1 cellular context compared by ENCODE assay signal in the genomic region with DNA sequence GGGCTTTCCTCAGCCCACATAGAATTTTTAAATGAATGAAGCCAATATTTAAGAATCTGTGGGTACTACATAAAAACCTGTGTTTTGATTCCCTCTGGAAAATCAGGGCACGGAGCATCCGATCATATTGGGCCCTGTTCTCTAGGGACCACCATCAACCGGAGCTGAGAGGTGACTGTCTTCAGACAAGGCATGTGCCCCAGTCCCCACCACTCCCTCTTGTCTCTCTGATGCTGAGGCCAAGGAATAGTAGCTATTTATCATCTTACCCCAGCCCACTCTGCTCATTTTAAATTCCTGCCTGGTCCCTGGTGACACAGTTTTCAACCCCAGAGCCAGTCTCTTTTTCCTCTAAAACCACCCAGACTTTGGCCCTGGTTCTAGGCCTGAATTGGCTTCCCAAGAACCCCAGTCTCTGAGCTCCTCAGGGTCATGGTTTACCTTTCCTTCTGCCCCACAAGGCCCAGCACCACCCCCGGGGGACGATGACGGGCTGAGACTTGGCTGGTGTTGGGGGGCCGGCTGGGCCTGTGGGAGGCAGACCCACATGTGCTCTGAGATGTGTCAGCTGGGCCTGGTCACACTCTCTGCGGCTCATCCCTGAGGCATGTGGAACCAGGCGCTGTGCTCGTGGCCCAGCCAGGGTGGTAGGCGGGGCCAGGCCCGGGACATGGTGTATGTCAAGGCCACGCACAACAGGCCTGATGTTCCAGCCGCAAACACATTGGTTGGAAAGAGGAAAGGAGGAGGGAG.
TF ChIP-seq lines count a peak whose summit lies in the region.

No MANE protein-coding gene starts in this region.

TF ChIP-seq in HepG2, 621 proteins besides CTCF, POLR2A, EP300 and RAD21 (continued from another document and continues in another):
- TF ChIP-seq, protein P1, sequence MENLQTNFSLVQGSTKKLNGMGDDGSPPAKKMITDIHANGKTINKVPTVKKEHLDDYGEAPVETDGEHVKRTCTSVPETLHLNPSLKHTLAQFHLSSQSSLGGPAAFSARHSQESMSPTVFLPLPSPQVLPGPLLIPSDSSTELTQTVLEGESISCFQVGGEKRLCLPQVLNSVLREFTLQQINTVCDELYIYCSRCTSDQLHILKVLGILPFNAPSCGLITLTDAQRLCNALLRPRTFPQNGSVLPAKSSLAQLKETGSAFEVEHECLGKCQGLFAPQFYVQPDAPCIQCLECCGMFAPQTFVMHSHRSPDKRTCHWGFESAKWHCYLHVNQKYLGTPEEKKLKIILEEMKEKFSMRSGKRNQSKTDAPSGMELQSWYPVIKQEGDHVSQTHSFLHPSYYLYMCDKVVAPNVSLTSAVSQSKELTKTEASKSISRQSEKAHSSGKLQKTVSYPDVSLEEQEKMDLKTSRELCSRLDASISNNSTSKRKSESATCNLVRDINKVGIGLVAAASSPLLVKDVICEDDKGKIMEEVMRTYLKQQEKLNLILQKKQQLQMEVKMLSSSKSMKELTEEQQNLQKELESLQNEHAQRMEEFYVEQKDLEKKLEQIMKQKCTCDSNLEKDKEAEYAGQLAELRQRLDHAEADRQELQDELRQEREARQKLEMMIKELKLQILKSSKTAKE (CRISPR knock-in tag; IDR thresholded peaks at IDR 0.05; ENCODE audit: borderline replicate concordance): peak; percentile 96
- TF ChIP-seq, protein P2, sequence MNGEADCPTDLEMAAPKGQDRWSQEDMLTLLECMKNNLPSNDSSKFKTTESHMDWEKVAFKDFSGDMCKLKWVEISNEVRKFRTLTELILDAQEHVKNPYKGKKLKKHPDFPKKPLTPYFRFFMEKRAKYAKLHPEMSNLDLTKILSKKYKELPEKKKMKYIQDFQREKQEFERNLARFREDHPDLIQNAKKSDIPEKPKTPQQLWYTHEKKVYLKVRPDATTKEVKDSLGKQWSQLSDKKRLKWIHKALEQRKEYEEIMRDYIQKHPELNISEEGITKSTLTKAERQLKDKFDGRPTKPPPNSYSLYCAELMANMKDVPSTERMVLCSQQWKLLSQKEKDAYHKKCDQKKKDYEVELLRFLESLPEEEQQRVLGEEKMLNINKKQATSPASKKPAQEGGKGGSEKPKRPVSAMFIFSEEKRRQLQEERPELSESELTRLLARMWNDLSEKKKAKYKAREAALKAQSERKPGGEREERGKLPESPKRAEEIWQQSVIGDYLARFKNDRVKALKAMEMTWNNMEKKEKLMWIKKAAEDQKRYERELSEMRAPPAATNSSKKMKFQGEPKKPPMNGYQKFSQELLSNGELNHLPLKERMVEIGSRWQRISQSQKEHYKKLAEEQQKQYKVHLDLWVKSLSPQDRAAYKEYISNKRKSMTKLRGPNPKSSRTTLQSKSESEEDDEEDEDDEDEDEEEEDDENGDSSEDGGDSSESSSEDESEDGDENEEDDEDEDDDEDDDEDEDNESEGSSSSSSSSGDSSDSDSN (CRISPR knock-in tag; IDR thresholded peaks at IDR 0.05): peak; percentile 92
- TF ChIP-seq ZNF234 (CRISPR knock-in tag; conservative IDR thresholded peaks at IDR 0.05) (0 out of 2 replicates have a peak, but pooled peaks have one; percentile 23), GZF1 (CRISPR knock-in tag; IDR thresholded peaks at IDR 0.05) (peak; percentile 94; the same call in 1 of the 2 replicates), ZBTB3 (CRISPR knock-in tag; IDR thresholded peaks at IDR 0.05; ENCODE audit: borderline replicate concordance, low read depth) (no peak; the same call in 1 of the 2 replicates), JARID2 (CRISPR knock-in tag; IDR thresholded peaks at IDR 0.05; ENCODE audit: insufficient replicate concordance) (peak; percentile 99), ZNF841 (CRISPR knock-in tag; IDR thresholded peaks at IDR 0.05; ENCODE audit: borderline replicate concordance) (no peak), ZEB1 (IDR thresholded peaks at IDR 0.05; ENCODE audit: insufficient replicate concordance, low read depth) (no peak), TEAD2 (CRISPR knock-in tag; IDR thresholded peaks at IDR 0.05) (peak; percentile 98), SPEN (CRISPR knock-in tag; IDR thresholded peaks at IDR 0.05; ENCODE audit: low read depth) (peak; percentile 99), RXRB (CRISPR knock-in tag; IDR thresholded peaks at IDR 0.05; ENCODE audit: borderline replicate concordance) (peak; percentile 98), ZNF577 (CRISPR knock-in tag; IDR thresholded peaks at IDR 0.05; ENCODE audit: borderline replicate concordance, low read depth) (peak; percentile 65; the same call in 1 of the 2 replicates), ZBTB7B (CRISPR knock-in tag; IDR thresholded peaks at IDR 0.05) (peak; percentile 73), RORA (CRISPR knock-in tag; IDR thresholded peaks at IDR 0.05) (no peak), RFXAP (CRISPR knock-in tag; IDR thresholded peaks at IDR 0.05; ENCODE audit: borderline replicate concordance) (peak; percentile 94), ZNF235 (CRISPR knock-in tag; IDR thresholded peaks at IDR 0.05; ENCODE audit: borderline replicate concordance) (peak; percentile 79; the same call in 1 of the 2 replicates), NFE2L2 (IDR thresholded peaks at IDR 0.05; ENCODE audit: low read length) (no peak), CBX1 (IDR thresholded peaks at IDR 0.05; ENCODE audit: low read depth) (peak; percentile 94), SAP130 (CRISPR knock-in tag; IDR thresholded peaks at IDR 0.05; ENCODE audit: low read depth) (peak; percentile 97), IKZF1 (IDR thresholded peaks at IDR 0.05) (no peak), ZNF282 (IDR thresholded peaks at IDR 0.05; ENCODE audit: partially characterized antibody) (no peak), ASH2L (IDR thresholded peaks at IDR 0.05; ENCODE audit: insufficient read length, low read depth, low read length) (no peak), SRSF4 (IDR thresholded peaks at IDR 0.05; ENCODE audit: low read depth, low read length, poor library complexity, severe bottlenecking) (no peak), MBD4 (IDR thresholded peaks at IDR 0.05; ENCODE audit: borderline replicate concordance, low read length) (no peak), ZNF644 (CRISPR knock-in tag; IDR thresholded peaks at IDR 0.05; ENCODE audit: low read depth) (peak; percentile 88; the same call in 1 of the 2 replicates), BORCS8-MEF2B (CRISPR knock-in tag; IDR thresholded peaks at IDR 0.05) (peak; percentile 99), CCDC6 (CRISPR knock-in tag; IDR thresholded peaks at IDR 0.05) (peak; percentile 98), ZNF616 (CRISPR knock-in tag; IDR thresholded peaks at IDR 0.05; ENCODE audit: low read depth) (peak; percentile 99), KLF15 (CRISPR knock-in tag; IDR thresholded peaks at IDR 0.05; ENCODE audit: borderline replicate concordance) (peak; percentile 96; the same call in 1 of the 2 replicates), XBP1 (CRISPR knock-in tag; IDR thresholded peaks at IDR 0.05) (peak; percentile 96), ZNF160 (CRISPR knock-in tag; IDR thresholded peaks at IDR 0.05) (peak; percentile 99)
- TF ChIP-seq, protein P3, sequence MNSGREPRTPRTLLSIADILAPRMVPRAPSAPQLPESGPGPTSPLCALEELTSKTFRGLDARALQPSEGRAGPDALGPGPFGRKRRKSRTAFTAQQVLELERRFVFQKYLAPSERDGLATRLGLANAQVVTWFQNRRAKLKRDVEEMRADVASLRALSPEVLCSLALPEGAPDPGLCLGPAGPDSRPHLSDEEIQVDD (CRISPR knock-in tag; IDR thresholded peaks at IDR 0.05; ENCODE audit: borderline replicate concordance): peak; percentile 99
- TF ChIP-seq, protein P4, sequence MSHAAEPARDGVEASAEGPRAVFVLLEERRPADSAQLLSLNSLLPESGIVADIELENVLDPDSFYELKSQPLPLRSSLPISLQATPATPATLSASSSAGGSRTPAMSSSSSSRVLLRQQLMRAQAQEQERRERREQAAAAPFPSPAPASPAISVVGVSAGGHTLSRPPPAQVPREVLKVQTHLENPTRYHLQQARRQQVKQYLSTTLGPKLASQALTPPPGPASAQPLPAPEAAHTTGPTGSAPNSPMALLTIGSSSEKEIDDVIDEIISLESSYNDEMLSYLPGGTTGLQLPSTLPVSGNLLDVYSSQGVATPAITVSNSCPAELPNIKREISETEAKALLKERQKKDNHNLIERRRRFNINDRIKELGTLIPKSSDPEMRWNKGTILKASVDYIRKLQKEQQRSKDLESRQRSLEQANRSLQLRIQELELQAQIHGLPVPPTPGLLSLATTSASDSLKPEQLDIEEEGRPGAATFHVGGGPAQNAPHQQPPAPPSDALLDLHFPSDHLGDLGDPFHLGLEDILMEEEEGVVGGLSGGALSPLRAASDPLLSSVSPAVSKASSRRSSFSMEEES (CRISPR knock-in tag; IDR thresholded peaks at IDR 0.05): peak; percentile 98
- TF ChIP-seq, protein P5, sequence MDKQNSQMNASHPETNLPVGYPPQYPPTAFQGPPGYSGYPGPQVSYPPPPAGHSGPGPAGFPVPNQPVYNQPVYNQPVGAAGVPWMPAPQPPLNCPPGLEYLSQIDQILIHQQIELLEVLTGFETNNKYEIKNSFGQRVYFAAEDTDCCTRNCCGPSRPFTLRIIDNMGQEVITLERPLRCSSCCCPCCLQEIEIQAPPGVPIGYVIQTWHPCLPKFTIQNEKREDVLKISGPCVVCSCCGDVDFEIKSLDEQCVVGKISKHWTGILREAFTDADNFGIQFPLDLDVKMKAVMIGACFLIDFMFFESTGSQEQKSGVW (CRISPR knock-in tag; IDR thresholded peaks at IDR 0.05; ENCODE audit: borderline replicate concordance): peak; percentile 95; the same call in 1 of the 2 replicates
- TF ChIP-seq, protein P6, sequence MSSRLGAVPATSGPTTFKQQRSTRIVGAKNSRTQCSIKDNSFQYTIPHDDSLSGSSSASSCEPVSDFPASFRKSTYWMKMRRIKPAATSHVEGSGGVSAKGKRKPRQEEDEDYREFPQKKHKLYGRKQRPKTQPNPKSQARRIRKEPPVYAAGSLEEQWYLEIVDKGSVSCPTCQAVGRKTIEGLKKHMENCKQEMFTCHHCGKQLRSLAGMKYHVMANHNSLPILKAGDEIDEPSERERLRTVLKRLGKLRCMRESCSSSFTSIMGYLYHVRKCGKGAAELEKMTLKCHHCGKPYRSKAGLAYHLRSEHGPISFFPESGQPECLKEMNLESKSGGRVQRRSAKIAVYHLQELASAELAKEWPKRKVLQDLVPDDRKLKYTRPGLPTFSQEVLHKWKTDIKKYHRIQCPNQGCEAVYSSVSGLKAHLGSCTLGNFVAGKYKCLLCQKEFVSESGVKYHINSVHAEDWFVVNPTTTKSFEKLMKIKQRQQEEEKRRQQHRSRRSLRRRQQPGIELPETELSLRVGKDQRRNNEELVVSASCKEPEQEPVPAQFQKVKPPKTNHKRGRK (CRISPR knock-in tag; IDR thresholded peaks at IDR 0.05): no peak
- TF ChIP-seq, protein P7, sequence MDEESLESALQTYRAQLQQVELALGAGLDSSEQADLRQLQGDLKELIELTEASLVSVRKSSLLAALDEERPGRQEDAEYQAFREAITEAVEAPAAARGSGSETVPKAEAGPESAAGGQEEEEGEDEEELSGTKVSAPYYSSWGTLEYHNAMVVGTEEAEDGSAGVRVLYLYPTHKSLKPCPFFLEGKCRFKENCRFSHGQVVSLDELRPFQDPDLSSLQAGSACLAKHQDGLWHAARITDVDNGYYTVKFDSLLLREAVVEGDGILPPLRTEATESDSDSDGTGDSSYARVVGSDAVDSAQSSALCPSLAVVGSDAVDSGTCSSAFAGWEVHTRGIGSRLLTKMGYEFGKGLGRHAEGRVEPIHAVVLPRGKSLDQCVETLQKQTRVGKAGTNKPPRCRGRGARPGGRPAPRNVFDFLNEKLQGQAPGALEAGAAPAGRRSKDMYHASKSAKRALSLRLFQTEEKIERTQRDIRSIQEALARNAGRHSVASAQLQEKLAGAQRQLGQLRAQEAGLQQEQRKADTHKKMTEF (CRISPR knock-in tag; IDR thresholded peaks at IDR 0.05): peak; percentile 98
- TF ChIP-seq, protein P8, sequence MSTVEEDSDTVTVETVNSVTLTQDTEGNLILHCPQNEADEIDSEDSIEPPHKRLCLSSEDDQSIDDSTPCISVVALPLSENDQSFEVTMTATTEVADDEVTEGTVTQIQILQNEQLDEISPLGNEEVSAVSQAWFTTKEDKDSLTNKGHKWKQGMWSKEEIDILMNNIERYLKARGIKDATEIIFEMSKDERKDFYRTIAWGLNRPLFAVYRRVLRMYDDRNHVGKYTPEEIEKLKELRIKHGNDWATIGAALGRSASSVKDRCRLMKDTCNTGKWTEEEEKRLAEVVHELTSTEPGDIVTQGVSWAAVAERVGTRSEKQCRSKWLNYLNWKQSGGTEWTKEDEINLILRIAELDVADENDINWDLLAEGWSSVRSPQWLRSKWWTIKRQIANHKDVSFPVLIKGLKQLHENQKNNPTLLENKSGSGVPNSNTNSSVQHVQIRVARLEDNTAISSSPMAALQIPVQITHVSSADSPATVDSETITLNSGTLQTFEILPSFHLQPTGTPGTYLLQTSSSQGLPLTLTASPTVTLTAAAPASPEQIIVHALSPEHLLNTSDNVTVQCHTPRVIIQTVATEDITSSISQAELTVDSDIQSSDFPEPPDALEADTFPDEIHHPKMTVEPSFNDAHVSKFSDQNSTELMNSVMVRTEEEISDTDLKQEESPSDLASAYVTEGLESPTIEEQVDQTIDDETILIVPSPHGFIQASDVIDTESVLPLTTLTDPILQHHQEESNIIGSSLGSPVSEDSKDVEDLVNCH (CRISPR knock-in tag; IDR thresholded peaks at IDR 0.05): no peak; the same call in 1 of the 2 replicates
- TF ChIP-seq, protein P9, sequence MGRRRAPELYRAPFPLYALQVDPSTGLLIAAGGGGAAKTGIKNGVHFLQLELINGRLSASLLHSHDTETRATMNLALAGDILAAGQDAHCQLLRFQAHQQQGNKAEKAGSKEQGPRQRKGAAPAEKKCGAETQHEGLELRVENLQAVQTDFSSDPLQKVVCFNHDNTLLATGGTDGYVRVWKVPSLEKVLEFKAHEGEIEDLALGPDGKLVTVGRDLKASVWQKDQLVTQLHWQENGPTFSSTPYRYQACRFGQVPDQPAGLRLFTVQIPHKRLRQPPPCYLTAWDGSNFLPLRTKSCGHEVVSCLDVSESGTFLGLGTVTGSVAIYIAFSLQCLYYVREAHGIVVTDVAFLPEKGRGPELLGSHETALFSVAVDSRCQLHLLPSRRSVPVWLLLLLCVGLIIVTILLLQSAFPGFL (CRISPR knock-in tag; IDR thresholded peaks at IDR 0.05): 0 out of 2 replicates have a peak, but pooled peaks have one; percentile 40
